In genomic region chr2:6881516-6881915, GRCh38 we compare ENCODE assay signal across 19 cellular contexts. TPM values are rescaled to one million over a fixed set of nuclear protein-coding genes. Genes with fewer than 3 reads are reported as not detected.
"Had no signal": no experiment of that assay in that cellular context is flagged by ENCODE, and none has a peak within 500 bp of the region (broad histone marks: within the 10 kb centered on the region; RNA-seq: fewer than 3 reads in every experiment).

No MANE protein-coding gene starts in this region.

- ATAC-seq: esophagus mucosa, gastrocnemius medialis, left lung had no signal

- H3K4me3 Mint-ChIP-seq: dendritic cell treated with granulocyte-macrophage colony-stimulating factor and Interleukin-4, amounts not matched to agents 40 ng/mL and 50 ng/mL, for 4 days had no signal

- H3K36me3 ChIP-seq: gastrocnemius medialis, prostate gland, right atrium auricular region, thyroid gland had no signal

- H3K27ac ChIP-seq: left lung, prostate gland, right atrium auricular region, thyroid gland had no signal

- H3K9me3 Mint-ChIP-seq: dendritic cell treated with granulocyte-macrophage colony-stimulating factor and Interleukin-4, amounts not matched to agents 40 ng/mL and 50 ng/mL, for 4 days had no signal

- H3K4me3 ChIP-seq: gastrocnemius medialis, left lung, prostate gland, right atrium auricular region, thyroid gland had no signal

- H3K4me1 ChIP-seq: prostate gland had no signal

- H3K27ac Mint-ChIP-seq: dendritic cell treated with granulocyte-macrophage colony-stimulating factor and Interleukin-4, amounts not matched to agents 40 ng/mL and 50 ng/mL, for 4 days had no signal

- H3K27me3 ChIP-seq: gastrocnemius medialis, left lung, right atrium auricular region, thyroid gland had no signal

- H3K9me3 ChIP-seq: gastrocnemius medialis, left lung, prostate gland, right atrium auricular region, thyroid gland had no signal

- DNase-seq: activated CD4-positive, alpha-beta T cell treated with anti-CD3 and anti-CD28 coated beads, Interleukin-2, amount 50 U/mL, for 48 hours; activated CD4-positive, CD25-positive, alpha-beta regulatory T cell; activated CD8-positive, alpha-beta memory T cell treated with anti-CD3 and anti-CD28 coated beads, Interleukin-2, amount 50 U/mL, for 4 hours; effector CD8-positive, alpha-beta T cell; gastrocnemius medialis; head of caudate nucleus; left lung; mammary epithelial cell; midbrain; stimulated activated CD4-positive, alpha-beta T cell treated with anti-CD3 and anti-CD28 coated beads, Interleukin-12 subunit alpha, Interleukin-12 subunit beta, amount 100 ng/mL, for 4 hours; stimulated activated CD4-positive, alpha-beta T cell treated with anti-CD3 and anti-CD28 coated beads, Interleukin-1b, Interleukin-23, amount 100 ng/mL, for 48 hours; stimulated activated naive CD4-positive, alpha-beta T cell treated with Interleukin-2 at 50 U/mL for 16 hours; T1000; thyroid gland had no signal

RNA-seq across cellular contexts. Expression of gene RSAD2, which starts 3.9 kb away (rescaled TPM):
- total RNA-seq: osteocyte had no signal
